Comparison of ENCODE assay signal across 1 cellular context in the genomic region with DNA sequence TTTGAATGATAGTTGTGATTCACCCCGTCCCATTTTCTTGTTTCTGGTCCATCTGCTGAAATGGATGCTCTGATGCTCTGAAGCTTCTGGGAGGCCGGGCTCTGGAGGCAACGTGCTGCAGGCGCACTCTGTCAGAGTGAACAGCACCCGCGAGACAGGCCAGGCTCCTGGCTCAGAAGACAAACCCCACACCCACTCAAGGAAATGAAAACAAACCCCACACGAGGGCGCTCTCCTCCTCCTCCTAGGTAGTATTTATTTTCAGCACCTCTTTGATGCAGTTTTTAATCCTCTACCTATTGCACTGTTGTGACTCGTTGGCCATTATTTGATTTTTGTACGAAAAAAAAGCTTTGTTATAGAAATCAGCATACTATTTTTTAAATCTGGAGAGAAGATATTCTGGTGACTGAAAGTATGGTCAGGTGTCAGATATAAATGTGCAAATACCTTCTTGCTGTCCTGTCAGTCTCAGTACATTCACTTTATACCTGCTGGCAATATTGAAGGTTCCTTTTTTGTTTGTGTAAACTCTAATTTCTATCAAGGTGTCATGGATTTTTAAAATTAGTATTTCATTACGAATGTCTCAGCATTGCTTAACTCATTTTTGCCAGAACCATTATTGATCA.
TF ChIP-seq lines count a peak whose summit lies in the region.

No MANE protein-coding gene starts in this region.

TF ChIP-seq in GM23338, 12 proteins besides CTCF, POLR2A, EP300 and RAD21 (continued from another document):
- TF ChIP-seq, protein P1, sequence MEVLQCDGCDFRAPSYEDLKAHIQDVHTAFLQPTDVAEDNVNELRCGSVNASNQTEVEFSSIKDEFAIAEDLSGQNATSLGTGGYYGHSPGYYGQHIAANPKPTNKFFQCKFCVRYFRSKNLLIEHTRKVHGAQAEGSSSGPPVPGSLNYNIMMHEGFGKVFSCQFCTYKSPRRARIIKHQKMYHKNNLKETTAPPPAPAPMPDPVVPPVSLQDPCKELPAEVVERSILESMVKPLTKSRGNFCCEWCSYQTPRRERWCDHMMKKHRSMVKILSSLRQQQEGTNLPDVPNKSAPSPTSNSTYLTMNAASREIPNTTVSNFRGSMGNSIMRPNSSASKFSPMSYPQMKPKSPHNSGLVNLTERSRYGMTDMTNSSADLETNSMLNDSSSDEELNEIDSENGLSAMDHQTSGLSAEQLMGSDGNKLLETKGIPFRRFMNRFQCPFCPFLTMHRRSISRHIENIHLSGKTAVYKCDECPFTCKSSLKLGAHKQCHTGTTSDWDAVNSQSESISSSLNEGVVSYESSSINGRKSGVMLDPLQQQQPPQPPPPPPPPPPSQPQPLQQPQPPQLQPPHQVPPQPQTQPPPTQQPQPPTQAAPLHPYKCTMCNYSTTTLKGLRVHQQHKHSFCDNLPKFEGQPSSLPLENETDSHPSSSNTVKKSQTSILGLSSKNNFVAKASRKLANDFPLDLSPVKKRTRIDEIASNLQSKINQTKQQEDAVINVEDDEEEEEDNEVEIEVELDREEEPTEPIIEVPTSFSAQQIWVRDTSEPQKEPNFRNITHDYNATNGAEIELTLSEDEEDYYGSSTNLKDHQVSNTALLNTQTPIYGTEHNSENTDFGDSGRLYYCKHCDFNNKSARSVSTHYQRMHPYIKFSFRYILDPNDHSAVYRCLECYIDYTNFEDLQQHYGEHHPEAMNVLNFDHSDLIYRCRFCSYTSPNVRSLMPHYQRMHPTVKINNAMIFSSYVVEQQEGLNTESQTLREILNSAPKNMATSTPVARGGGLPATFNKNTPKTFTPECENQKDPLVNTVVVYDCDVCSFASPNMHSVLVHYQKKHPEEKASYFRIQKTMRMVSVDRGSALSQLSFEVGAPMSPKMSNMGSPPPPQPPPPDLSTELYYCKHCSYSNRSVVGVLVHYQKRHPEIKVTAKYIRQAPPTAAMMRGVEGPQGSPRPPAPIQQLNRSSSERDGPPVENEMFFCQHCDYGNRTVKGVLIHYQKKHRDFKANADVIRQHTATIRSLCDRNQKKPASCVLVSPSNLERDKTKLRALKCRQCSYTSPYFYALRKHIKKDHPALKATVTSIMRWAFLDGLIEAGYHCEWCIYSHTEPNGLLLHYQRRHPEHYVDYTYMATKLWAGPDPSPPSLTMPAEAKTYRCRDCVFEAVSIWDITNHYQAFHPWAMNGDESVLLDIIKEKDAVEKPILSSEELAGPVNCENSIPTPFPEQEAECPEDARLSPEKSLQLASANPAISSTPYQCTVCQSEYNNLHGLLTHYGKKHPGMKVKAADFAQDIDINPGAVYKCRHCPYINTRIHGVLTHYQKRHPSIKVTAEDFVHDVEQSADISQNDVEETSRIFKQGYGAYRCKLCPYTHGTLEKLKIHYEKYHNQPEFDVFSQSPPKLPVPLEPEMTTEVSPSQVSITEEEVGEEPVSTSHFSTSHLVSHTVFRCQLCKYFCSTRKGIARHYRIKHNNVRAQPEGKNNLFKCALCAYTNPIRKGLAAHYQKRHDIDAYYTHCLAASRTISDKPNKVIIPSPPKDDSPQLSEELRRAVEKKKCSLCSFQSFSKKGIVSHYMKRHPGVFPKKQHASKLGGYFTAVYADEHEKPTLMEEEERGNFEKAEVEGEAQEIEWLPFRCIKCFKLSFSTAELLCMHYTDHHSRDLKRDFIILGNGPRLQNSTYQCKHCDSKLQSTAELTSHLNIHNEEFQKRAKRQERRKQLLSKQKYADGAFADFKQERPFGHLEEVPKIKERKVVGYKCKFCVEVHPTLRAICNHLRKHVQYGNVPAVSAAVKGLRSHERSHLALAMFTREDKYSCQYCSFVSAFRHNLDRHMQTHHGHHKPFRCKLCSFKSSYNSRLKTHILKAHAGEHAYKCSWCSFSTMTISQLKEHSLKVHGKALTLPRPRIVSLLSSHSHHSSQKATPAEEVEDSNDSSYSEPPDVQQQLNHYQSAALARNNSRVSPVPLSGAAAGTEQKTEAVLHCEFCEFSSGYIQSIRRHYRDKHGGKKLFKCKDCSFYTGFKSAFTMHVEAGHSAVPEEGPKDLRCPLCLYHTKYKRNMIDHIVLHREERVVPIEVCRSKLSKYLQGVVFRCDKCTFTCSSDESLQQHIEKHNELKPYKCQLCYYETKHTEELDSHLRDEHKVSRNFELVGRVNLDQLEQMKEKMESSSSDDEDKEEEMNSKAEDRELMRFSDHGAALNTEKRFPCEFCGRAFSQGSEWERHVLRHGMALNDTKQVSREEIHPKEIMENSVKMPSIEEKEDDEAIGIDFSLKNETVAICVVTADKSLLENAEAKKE (CRISPR knock-in tag; IDR thresholded peaks at IDR 0.05) = no peak
